In genomic region chr11:16785520-16786128, GRCh38 we compare ENCODE assay signal across 8 cellular contexts. TPM values are rescaled to one million over a fixed set of nuclear protein-coding genes. Genes with fewer than 3 reads are reported as not detected.
A peak's percentile ranks its signal among the peaks of the same experiment; 100 is the strongest.
DNase-seq lines count a peak whose midpoint lies in the region; ATAC-seq and TF ChIP-seq lines count a peak whose summit lies in the region.

No MANE protein-coding gene starts in this region.

- DNase-seq in DMS53 treated with DMSO at 0.1 percent for 48 hours (lab: John Stamatoyannopoulos, UW; ENCODE audit: unreplicated experiment) (peak; percentile 54), HS-5 (ENCODE audit: low read depth) (peak; percentile 39), OCI-LY7 (ENCODE audit: low spot score) (peak; percentile 59), activated T-helper 1 cell treated with Interleukin-2 at 50 U/mL for 16 hours (ENCODE audit: low read depth) (peak; percentile 9), foreskin melanocyte (peak; percentile 48), omental fat pad (ENCODE audit: low spot score) (no peak), upper lobe of left lung (peak in 1 of 2 donors; percentile 62)

- H3K9me3 ChIP-seq in OCI-LY7 (ENCODE audit: low read length), result no peaks in the 10 kb centered on the region
- H3K9me3 ChIP-seq in upper lobe of left lung, result no peaks in the 10 kb centered on the region

- no peak overlapping the region for H3K4me2 ChIP-seq in OCI-LY7 (ENCODE audit: low read length)

- POLR2A ChIA-PET in OCI-LY7 (lab: Charles Lee), result no interaction called here

- no peaks in the 10 kb centered on the region for H3K9me2 ChIP-seq in OCI-LY7 (ENCODE audit: insufficient read depth, low read length)

- no peak for TF ChIP-seq EP300 in upper lobe of left lung (IDR thresholded peaks at IDR 0.05)

- H2AFZ ChIP-seq in OCI-LY7 (ENCODE audit: low read length), result no peak overlapping the region

- H3K79me2 ChIP-seq in OCI-LY7 (ENCODE audit: insufficient read depth, low read depth, low read length), result no peaks in the 10 kb centered on the region

- H3K4me3 ChIP-seq in OCI-LY7 (ENCODE audit: low read depth, low read length, poor library complexity, severe bottlenecking) (no peak overlapping the region), upper lobe of left lung (no peak overlapping the region)

- ATAC-seq in GM21423 (IDR thresholded peaks at IDR 0.05; ENCODE audit: unreplicated experiment), result peak; percentile 77
- peak; percentile 70 for ATAC-seq in omental fat pad (ENCODE audit: low FRiP score)
- ATAC-seq in upper lobe of left lung (ENCODE audit: low FRiP score in 2 of 2), result peak; percentile 66 to 81

- no peaks in the 10 kb centered on the region for H4K20me1 ChIP-seq in OCI-LY7 (ENCODE audit: insufficient read depth, low read length)

- H3K4me1 ChIP-seq in OCI-LY7 (ENCODE audit: insufficient read depth, low read length, poor library complexity, severe bottlenecking) (no peaks in the 10 kb centered on the region), upper lobe of left lung (peaks cover 13 to 41% (median 20%) of the 10 kb centered on the region in 4 donors)

- intact Hi-C loops in OCI-LY7 (cut with micrococcal nuclease; ENCODE audit: unreplicated experiment), result no loop called here

- no peaks in the 10 kb centered on the region for H3K27me3 ChIP-seq in upper lobe of left lung

- no TSS peak for BruUV-seq in OCI-LY7 (replicated peaks; lab: Mats Ljungman, UMichigan)

- TF ChIP-seq CTCF in OCI-LY7 (conservative IDR thresholded peaks at IDR 0.05; ENCODE audit: low read length) (peak; percentile 83), omental fat pad (IDR thresholded peaks at IDR 0.05) (peak in 2 of 3 donors; percentile 56 to 59), upper lobe of left lung (IDR thresholded peaks at IDR 0.05) (peak; percentile 81 to 92 (median 83))

- H3K27ac ChIP-seq in OCI-LY7 (ENCODE audit: low read depth, low read length, poor library complexity, severe bottlenecking), result no peak overlapping the region
- H3K27ac ChIP-seq in upper lobe of left lung, result peak overlapping the region in 1 of 4 donors; percentile 55

- CTCF ChIA-PET in OCI-LY7 (lab: Charles Lee; ENCODE audit: unreplicated experiment), result interaction anchor here (0.6 kb wide), 1 partner anchor 8 kb away, joined by 3 read pairs; no protein-coding TSS in a partner anchor

- H3K36me3 ChIP-seq in OCI-LY7 (ENCODE audit: insufficient read depth, low read length), result no peaks in the 10 kb centered on the region
- peaks cover 0 to 5% (median 0%) of the 10 kb centered on the region in 4 donors for H3K36me3 ChIP-seq in upper lobe of left lung

- WGBS in upper lobe of left lung, 2 donors, result 35 to 61% methylated on average over 4 to 7 of the region's 7 CpGs

- no peak for TF ChIP-seq POLR2A in upper lobe of left lung (IDR thresholded peaks at IDR 0.05)

RNA-seq across cellular contexts. Expression of gene C11orf58, which starts 47.2 kb away (rescaled TPM):
- total RNA-seq in OCI-LY7 (2014; rRNA removed; shearing (Covaris generic)), result 118 and 168 TPM in 2 replicates
- total RNA-seq in OCI-LY7 (2022) (131 and 146 TPM in 2 replicates), omental fat pad (100 to 1,000 TPM; 136 to 163 (median 147) TPM), upper lobe of left lung (100 to 1,000 TPM in 5 of 6 donors, 10 to 100 TPM in 1; 99.9 to 179 (median 112) TPM)
